In the genomic region with DNA sequence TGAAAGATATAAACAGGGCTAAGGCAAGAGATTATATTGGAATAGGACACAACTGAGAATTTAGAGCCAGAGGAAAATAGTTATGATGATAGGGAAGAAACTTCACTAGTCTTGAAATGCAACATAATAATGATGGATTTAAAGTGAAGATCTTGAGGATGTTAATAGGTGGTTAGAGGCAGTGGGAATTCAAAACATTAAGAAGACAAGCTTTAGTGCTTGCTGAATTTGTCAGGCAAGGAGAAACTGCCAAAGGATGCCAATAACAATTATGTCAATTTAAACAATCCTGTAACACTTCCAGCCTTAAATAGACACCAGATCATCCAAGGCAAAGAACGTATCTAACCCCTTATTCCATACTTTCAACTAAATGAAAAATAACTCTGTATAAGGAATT, we compare ENCODE assay signal across 7 cellular contexts.
"Had no signal": no experiment of that assay in that cellular context is flagged by ENCODE, and none has a peak within 500 bp of the region (broad histone marks: within the 10 kb centered on the region; RNA-seq: fewer than 3 reads in every experiment).

No MANE protein-coding gene starts in this region.

- DNase-seq: GM23248, GOT3, H7, IMR-90 had no signal

- H3K9me3 ChIP-seq: HAP-1 had no signal

- H2AFZ ChIP-seq: GM23248 had no signal

- ATAC-seq: HCT116, K562 had no signal

- H3K4me3 ChIP-seq: GM23248, HAP-1, K562 had no signal

- H3K36me3 ChIP-seq: HAP-1 had no signal

- H3K27ac ChIP-seq: GM23248 had no signal

- H3K9ac ChIP-seq: GM23248 had no signal
